In the genomic region with DNA sequence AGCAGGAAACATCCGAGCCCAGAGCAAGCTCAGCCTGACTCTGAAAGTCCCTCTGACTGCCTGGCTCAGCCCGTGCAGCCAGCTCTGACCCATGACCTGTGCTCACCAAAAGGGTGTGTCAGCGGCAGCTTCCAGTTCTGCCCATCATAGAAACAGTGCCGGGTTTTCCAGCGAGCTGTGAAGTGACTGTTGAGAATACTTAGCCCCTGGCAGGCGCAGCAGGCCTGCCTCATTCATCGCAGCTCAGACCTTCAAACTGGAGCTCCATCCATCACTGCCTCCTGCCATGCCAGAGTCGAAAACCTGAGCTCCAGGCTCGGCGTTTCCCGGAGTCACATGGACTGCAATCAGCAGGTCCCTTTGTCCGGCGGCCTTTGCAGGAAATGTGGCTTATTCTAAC, we compare ENCODE assay signal across 32 cellular contexts. TPM values are rescaled to one million over a fixed set of nuclear protein-coding genes. Genes with fewer than 3 reads are reported as not detected.
DNase-seq lines count a peak whose midpoint lies in the region; ATAC-seq and TF ChIP-seq lines count a peak whose summit lies in the region.
"Had no signal": no experiment of that assay in that cellular context is flagged by ENCODE, and none has a peak within 500 bp of the region (broad histone marks: within the 10 kb centered on the region; RNA-seq: fewer than 3 reads in every experiment).

No MANE protein-coding gene starts in this region.

- TF ChIP-seq POLR2A in adrenal gland (IDR thresholded peaks at IDR 0.05) = no peak

- peaks cover 14% of the 10 kb centered on the region for H3F3A ChIP-seq in neural progenitor cell (ENCODE audit: low read depth)

- H3K27ac ChIP-seq in neural progenitor cell = no peak overlapping the region
- no peak overlapping the region for H3K27ac ChIP-seq in adrenal gland
- H3K27ac ChIP-seq: esophagus squamous epithelium, left ventricle myocardium inferior, RWPE1, stomach, thyroid gland had no signal

- H3K9me3 ChIP-seq in neural progenitor cell (ENCODE audit: low read depth) = no peaks in the 10 kb centered on the region
- no peaks in the 10 kb centered on the region for H3K9me3 ChIP-seq in adrenal gland (replicated peaks in 1 of 3)
- H3K9me3 ChIP-seq: esophagus squamous epithelium, left ventricle myocardium inferior, stomach, thyroid gland had no signal

- H3K4me3 Mint-ChIP-seq in neural progenitor cell = peak overlapping the region; percentile 22
- H3K4me3 Mint-ChIP-seq: activated CD4-positive, alpha-beta memory T cell treated with anti-CD3 and anti-CD28 coated beads, Interleukin-2, amount 10 ng/mL, durations not matched to agents 7 days and 5 days; activated naive CD8-positive, alpha-beta T cell treated with anti-CD3 and anti-CD28 coated beads, Interleukin-2, amount 10 ng/mL, durations not matched to agents 7 days and 5 days had no signal

- peak overlapping the region; percentile 17 for H3K4me3 ChIP-seq in neural progenitor cell
- H3K4me3 ChIP-seq in adrenal gland = no peak overlapping the region
- H3K4me3 ChIP-seq: esophagus squamous epithelium, GM12878, left ventricle myocardium inferior, smooth muscle cell, stomach, thyroid gland had no signal

- peaks cover 12% of the 10 kb centered on the region for H3K27me3 Mint-ChIP-seq in neural progenitor cell (ENCODE audit: insufficient read depth, low read depth)

- no peak for ATAC-seq in GM21717 (IDR thresholded peaks at IDR 0.05; ENCODE audit: unreplicated experiment)
- ATAC-seq: GM12878 had no signal

- peak overlapping the region; percentile 55 for H2AFZ ChIP-seq in neural progenitor cell (replicated peaks)

- H3K4me1 ChIP-seq in neural progenitor cell = peaks cover 20% of the 10 kb centered on the region
- H3K4me1 ChIP-seq in adrenal gland (replicated peaks in 1 of 2) = no peaks in the 10 kb centered on the region
- H3K4me1 ChIP-seq: esophagus squamous epithelium, stomach, thyroid gland had no signal

- no peaks in the 10 kb centered on the region for H4K20me1 ChIP-seq in neural progenitor cell (ENCODE audit: low read depth)

- intact Hi-C loops in adrenal gland (cut with DNase I) = no loop called here

- H3K4me1 Mint-ChIP-seq in neural progenitor cell = peaks cover 22% of the 10 kb centered on the region
- H3K4me1 Mint-ChIP-seq: activated CD4-positive, alpha-beta memory T cell treated with anti-CD3 and anti-CD28 coated beads, Interleukin-2, amount 10 ng/mL, durations not matched to agents 7 days and 5 days; activated naive CD8-positive, alpha-beta T cell treated with anti-CD3 and anti-CD28 coated beads, Interleukin-2, amount 10 ng/mL, durations not matched to agents 7 days and 5 days had no signal

- 26 to 36% (median 30%) methylated on average over 3 to 13 of the region's 13 CpGs for WGBS in adrenal gland, 4 donors

- peak overlapping the region; percentile 58 for H3K4me2 ChIP-seq in neural progenitor cell
- H3K4me2 ChIP-seq: smooth muscle cell had no signal

- no peaks in the 10 kb centered on the region for H3K79me2 ChIP-seq in neural progenitor cell (ENCODE audit: low read depth)

- DNase-seq in NCI-H1417 (lab: John Stamatoyannopoulos, UW) (peak in 2 of 3 experiments; percentile 12 to 55), NCI-H1417 treated with DMSO at 0.1 percent for 48 hours (lab: John Stamatoyannopoulos, UW) (no peak), NCI-H2227 treated with DMSO at 0.1 percent for 48 hours (lab: John Stamatoyannopoulos, UW) (peak; percentile 48), ecto neural progenitor cell (ENCODE audit: low spot score) (peak; percentile 65), neural progenitor cell (ENCODE audit: low spot score) (peak; percentile 66), activated T-cell treated with anti-CD3 and anti-CD28 coated beads for 4 hours (no peak), adrenal gland (no peak)
- DNase-seq: 8988T; activated CD4-positive, alpha-beta memory T cell treated with anti-CD3 and anti-CD28 coated beads, Interleukin-2, amount 10 ng/mL, durations not matched to agents 7 days and 5 days; activated CD4-positive, CD25-positive, alpha-beta regulatory T cell treated with anti-CD3 and anti-CD28 coated beads, Interleukin-2, amount 50 U/mL, for 72 hours; activated effector memory CD4-positive, alpha-beta T cell treated with Interleukin-2 at 50 U/mL for 16 hours; activated naive CD8-positive, alpha-beta T cell treated with anti-CD3 and anti-CD28 coated beads, Interleukin-2, amount 10 ng/mL, durations not matched to agents 7 days and 5 days; caudate nucleus; cortex of kidney; esophagus squamous epithelium; IMR-90; left ventricle myocardium inferior; NCI-H1105; NCI-H2081 treated with DMSO at 0.1 percent for 48 hours; NCI-H526; stimulated activated CD4-positive, alpha-beta T cell treated with anti-CD3 and anti-CD28 coated beads, Interleukin-2, amount 100 ng/mL, for 24 hours; stomach; thyroid gland had no signal

- H3K36me3 Mint-ChIP-seq in neural progenitor cell = no peaks in the 10 kb centered on the region
- H3K36me3 Mint-ChIP-seq: activated naive CD8-positive, alpha-beta T cell treated with anti-CD3 and anti-CD28 coated beads, Interleukin-2, amount 10 ng/mL, durations not matched to agents 7 days and 5 days had no signal

- H3K27me3 ChIP-seq in neural progenitor cell = peaks cover 68% of the 10 kb centered on the region
- H3K27me3 ChIP-seq in adrenal gland = no peaks in the 10 kb centered on the region
- H3K27me3 ChIP-seq: thyroid gland had no signal

- H3K36me3 ChIP-seq in neural progenitor cell (no peaks in the 10 kb centered on the region), adrenal gland (replicated peaks in 1 of 2) (no peaks in the 10 kb centered on the region)
- H3K36me3 ChIP-seq: esophagus squamous epithelium, left ventricle myocardium inferior, stomach, thyroid gland had no signal

- peaks cover 2% of the 10 kb centered on the region for H3K9me3 Mint-ChIP-seq in neural progenitor cell
- H3K9me3 Mint-ChIP-seq: activated CD4-positive, alpha-beta memory T cell treated with anti-CD3 and anti-CD28 coated beads, Interleukin-2, amount 10 ng/mL, durations not matched to agents 7 days and 5 days; activated naive CD8-positive, alpha-beta T cell treated with anti-CD3 and anti-CD28 coated beads, Interleukin-2, amount 10 ng/mL, durations not matched to agents 7 days and 5 days had no signal

- H3K9ac ChIP-seq in neural progenitor cell = no peak overlapping the region

- peak overlapping the region; percentile 53 for H3K27ac Mint-ChIP-seq in neural progenitor cell
- H3K27ac Mint-ChIP-seq: activated CD4-positive, alpha-beta memory T cell treated with anti-CD3 and anti-CD28 coated beads, Interleukin-2, amount 10 ng/mL, durations not matched to agents 7 days and 5 days; activated naive CD8-positive, alpha-beta T cell treated with anti-CD3 and anti-CD28 coated beads, Interleukin-2, amount 10 ng/mL, durations not matched to agents 7 days and 5 days had no signal

- TF ChIP-seq CTCF in neural progenitor cell (IDR thresholded peaks at IDR 0.05) (no peak), adrenal gland (IDR thresholded peaks at IDR 0.05) (no peak)

RNA-seq across cellular contexts. Expression of gene GSX1, which starts 16.3 kb away (rescaled TPM):
- total RNA-seq in neural progenitor cell (ENCODE audit: low replicate concordance) (not detected in 2 replicates), adrenal gland (not detected)
- polyA plus RNA-seq in adrenal gland = not detected
- total RNA-seq: activated CD4-positive, alpha-beta memory T cell treated with anti-CD3 and anti-CD28 coated beads, Interleukin-2, amount 10 ng/mL, durations not matched to agents 7 days and 5 days; activated naive CD8-positive, alpha-beta T cell treated with anti-CD3 and anti-CD28 coated beads, Interleukin-2, amount 10 ng/mL, durations not matched to agents 7 days and 5 days; esophagus squamous epithelium; GM12878; IMR-90; left ventricle myocardium inferior; mesenteric fat pad; myocyte; osteoblast; SK-MEL-5; smooth muscle cell; stomach; T-helper 1 cell treated with Interleukin-12 subunit alpha and Interleukin-12 subunit beta and Interleukin-4 antibody, amounts not matched to agents 30 ng/mL and 1 ng/mL, for 36 hours; thyroid gland had no signal
- polyA plus RNA-seq: GM12878, IMR-90, smooth muscle cell, stomach had no signal

Comparison
In these comparisons a context has a peak if more than half of its experiments do, and no peak if none do; other contexts are left out.
1. DNase-seq: peak in NCI-H1417 (2 of 3), NCI-H2227 treated with DMSO at 0.1 percent for 48 hours (single experiment), ecto neural progenitor cell (single experiment) and neural progenitor cell (single experiment); none in NCI-H1417 treated with DMSO at 0.1 percent for 48 hours (single experiment), activated T-cell treated with anti-CD3 and anti-CD28 coated beads for 4 hours (single experiment) and adrenal gland (0 of 7).